Comparison of ENCODE assay signal across 1 cellular context in the genomic region with DNA sequence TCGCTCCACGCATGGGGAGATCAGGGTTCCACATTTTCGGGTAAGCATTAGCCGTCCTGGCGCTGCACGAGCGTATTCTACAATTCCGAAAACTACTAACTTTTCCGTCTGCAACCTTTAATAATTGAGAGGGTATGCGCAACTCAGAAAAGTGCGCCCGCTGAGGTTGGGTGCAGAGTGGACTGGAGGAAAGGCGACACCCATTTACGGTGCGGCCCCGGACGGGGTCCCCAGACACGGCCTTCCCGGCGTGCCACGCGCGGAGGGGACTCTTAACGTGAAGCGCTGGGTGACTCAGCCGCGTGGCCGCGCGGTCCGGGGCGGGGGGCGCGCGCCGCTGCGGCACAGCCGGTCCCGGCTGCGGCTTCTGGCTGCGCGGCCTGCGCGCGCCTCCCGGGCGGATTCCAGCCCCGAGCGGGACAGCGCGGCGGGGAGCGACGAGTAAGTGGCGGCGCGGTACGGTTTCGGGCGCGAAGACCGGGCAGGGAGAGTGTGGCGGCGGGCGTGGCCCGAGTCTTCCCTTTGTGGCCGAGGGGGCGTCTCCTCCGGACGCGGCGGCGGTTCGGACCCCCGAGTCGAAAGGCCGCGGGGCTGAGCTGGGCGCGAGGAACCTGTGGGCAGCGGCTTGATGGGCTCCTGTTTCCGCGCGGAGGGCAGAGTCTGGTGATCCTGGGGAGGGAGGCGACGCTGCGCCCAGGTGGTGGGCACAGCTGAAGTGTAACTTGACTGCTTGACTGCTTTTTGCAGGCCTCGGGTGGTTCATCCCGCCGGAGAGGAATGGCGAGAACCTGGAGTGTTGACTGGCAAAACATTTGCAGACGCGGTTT.
TF ChIP-seq lines count a peak whose summit lies in the region.

A gene (plus strand): TSS at position 330 of the 827 bp plus-strand sequence. CDS start 27,098 bp downstream, outside the sequence.
A gene with protein sequence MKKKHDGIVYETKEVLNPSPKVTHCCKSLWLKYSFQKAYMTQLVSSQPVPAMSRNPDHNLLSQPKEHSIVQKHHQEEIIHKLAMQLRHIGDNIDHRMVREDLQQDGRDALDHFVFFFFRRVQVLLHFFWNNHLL (minus strand): TSS at position 184 of the 827 bp plus-strand sequence. CDS start 16,772 bp downstream, outside the sequence.

TF ChIP-seq in K562, 482 proteins besides CTCF, POLR2A, EP300 and RAD21 (continued from another document and continues in another):
- TF ChIP-seq, protein P1, sequence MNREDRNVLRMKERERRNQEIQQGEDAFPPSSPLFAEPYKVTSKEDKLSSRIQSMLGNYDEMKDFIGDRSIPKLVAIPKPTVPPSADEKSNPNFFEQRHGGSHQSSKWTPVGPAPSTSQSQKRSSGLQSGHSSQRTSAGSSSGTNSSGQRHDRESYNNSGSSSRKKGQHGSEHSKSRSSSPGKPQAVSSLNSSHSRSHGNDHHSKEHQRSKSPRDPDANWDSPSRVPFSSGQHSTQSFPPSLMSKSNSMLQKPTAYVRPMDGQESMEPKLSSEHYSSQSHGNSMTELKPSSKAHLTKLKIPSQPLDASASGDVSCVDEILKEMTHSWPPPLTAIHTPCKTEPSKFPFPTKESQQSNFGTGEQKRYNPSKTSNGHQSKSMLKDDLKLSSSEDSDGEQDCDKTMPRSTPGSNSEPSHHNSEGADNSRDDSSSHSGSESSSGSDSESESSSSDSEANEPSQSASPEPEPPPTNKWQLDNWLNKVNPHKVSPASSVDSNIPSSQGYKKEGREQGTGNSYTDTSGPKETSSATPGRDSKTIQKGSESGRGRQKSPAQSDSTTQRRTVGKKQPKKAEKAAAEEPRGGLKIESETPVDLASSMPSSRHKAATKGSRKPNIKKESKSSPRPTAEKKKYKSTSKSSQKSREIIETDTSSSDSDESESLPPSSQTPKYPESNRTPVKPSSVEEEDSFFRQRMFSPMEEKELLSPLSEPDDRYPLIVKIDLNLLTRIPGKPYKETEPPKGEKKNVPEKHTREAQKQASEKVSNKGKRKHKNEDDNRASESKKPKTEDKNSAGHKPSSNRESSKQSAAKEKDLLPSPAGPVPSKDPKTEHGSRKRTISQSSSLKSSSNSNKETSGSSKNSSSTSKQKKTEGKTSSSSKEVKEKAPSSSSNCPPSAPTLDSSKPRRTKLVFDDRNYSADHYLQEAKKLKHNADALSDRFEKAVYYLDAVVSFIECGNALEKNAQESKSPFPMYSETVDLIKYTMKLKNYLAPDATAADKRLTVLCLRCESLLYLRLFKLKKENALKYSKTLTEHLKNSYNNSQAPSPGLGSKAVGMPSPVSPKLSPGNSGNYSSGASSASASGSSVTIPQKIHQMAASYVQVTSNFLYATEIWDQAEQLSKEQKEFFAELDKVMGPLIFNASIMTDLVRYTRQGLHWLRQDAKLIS (CRISPR knock-in tag; IDR thresholded peaks at IDR 0.05), result peak; percentile 27
- TF ChIP-seq CC2D1A (IDR thresholded peaks at IDR 0.05) (no peak), DMBX1 (CRISPR knock-in tag; IDR thresholded peaks at IDR 0.05; ENCODE audit: borderline replicate concordance) (peak; percentile 87), BCOR (IDR thresholded peaks at IDR 0.05) (peak; percentile 39; the same call in 1 of the 2 replicates), TCF3 (CRISPR knock-in tag; IDR thresholded peaks at IDR 0.05) (no peak), MYBL2 (IDR thresholded peaks at IDR 0.05; ENCODE audit: low read depth) (no peak), MYBL2 (CRISPR knock-in tag; IDR thresholded peaks at IDR 0.05; ENCODE audit: borderline replicate concordance) (no peak), RB1 (IDR thresholded peaks at IDR 0.05; ENCODE audit: low read depth) (peak; percentile 98), CREM (IDR thresholded peaks at IDR 0.05; ENCODE audit: low read depth) (peak; percentile 89), CBX5 (IDR thresholded peaks at IDR 0.05; ENCODE audit: borderline replicate concordance, low read depth) (no peak), MTA3 (IDR thresholded peaks at IDR 0.05; ENCODE audit: borderline replicate concordance) (peak; percentile 96), PCBP2 (IDR thresholded peaks at IDR 0.05; ENCODE audit: low read depth, low read length, poor library complexity, severe bottlenecking) (no peak), IRF2 (CRISPR knock-in tag; IDR thresholded peaks at IDR 0.05) (no peak), ZBTB1 (CRISPR knock-in tag; IDR thresholded peaks at IDR 0.05; ENCODE audit: borderline replicate concordance, low read depth) (peak; percentile 86), ZNF165 (CRISPR knock-in tag; IDR thresholded peaks at IDR 0.05; ENCODE audit: borderline replicate concordance) (no peak), CBX1 (IDR thresholded peaks at IDR 0.05; ENCODE audit: low read depth) (peak; percentile 78), SMAD4 (CRISPR knock-in tag; conservative IDR thresholded peaks at IDR 0.05) (peak; percentile 97)
- TF ChIP-seq, protein P2, sequence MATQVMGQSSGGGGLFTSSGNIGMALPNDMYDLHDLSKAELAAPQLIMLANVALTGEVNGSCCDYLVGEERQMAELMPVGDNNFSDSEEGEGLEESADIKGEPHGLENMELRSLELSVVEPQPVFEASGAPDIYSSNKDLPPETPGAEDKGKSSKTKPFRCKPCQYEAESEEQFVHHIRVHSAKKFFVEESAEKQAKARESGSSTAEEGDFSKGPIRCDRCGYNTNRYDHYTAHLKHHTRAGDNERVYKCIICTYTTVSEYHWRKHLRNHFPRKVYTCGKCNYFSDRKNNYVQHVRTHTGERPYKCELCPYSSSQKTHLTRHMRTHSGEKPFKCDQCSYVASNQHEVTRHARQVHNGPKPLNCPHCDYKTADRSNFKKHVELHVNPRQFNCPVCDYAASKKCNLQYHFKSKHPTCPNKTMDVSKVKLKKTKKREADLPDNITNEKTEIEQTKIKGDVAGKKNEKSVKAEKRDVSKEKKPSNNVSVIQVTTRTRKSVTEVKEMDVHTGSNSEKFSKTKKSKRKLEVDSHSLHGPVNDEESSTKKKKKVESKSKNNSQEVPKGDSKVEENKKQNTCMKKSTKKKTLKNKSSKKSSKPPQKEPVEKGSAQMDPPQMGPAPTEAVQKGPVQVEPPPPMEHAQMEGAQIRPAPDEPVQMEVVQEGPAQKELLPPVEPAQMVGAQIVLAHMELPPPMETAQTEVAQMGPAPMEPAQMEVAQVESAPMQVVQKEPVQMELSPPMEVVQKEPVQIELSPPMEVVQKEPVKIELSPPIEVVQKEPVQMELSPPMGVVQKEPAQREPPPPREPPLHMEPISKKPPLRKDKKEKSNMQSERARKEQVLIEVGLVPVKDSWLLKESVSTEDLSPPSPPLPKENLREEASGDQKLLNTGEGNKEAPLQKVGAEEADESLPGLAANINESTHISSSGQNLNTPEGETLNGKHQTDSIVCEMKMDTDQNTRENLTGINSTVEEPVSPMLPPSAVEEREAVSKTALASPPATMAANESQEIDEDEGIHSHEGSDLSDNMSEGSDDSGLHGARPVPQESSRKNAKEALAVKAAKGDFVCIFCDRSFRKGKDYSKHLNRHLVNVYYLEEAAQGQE (CRISPR knock-in tag; IDR thresholded peaks at IDR 0.05; ENCODE audit: low read depth), result peak; percentile 81; the same call in 1 of the 2 replicates
- TF ChIP-seq, protein P3, sequence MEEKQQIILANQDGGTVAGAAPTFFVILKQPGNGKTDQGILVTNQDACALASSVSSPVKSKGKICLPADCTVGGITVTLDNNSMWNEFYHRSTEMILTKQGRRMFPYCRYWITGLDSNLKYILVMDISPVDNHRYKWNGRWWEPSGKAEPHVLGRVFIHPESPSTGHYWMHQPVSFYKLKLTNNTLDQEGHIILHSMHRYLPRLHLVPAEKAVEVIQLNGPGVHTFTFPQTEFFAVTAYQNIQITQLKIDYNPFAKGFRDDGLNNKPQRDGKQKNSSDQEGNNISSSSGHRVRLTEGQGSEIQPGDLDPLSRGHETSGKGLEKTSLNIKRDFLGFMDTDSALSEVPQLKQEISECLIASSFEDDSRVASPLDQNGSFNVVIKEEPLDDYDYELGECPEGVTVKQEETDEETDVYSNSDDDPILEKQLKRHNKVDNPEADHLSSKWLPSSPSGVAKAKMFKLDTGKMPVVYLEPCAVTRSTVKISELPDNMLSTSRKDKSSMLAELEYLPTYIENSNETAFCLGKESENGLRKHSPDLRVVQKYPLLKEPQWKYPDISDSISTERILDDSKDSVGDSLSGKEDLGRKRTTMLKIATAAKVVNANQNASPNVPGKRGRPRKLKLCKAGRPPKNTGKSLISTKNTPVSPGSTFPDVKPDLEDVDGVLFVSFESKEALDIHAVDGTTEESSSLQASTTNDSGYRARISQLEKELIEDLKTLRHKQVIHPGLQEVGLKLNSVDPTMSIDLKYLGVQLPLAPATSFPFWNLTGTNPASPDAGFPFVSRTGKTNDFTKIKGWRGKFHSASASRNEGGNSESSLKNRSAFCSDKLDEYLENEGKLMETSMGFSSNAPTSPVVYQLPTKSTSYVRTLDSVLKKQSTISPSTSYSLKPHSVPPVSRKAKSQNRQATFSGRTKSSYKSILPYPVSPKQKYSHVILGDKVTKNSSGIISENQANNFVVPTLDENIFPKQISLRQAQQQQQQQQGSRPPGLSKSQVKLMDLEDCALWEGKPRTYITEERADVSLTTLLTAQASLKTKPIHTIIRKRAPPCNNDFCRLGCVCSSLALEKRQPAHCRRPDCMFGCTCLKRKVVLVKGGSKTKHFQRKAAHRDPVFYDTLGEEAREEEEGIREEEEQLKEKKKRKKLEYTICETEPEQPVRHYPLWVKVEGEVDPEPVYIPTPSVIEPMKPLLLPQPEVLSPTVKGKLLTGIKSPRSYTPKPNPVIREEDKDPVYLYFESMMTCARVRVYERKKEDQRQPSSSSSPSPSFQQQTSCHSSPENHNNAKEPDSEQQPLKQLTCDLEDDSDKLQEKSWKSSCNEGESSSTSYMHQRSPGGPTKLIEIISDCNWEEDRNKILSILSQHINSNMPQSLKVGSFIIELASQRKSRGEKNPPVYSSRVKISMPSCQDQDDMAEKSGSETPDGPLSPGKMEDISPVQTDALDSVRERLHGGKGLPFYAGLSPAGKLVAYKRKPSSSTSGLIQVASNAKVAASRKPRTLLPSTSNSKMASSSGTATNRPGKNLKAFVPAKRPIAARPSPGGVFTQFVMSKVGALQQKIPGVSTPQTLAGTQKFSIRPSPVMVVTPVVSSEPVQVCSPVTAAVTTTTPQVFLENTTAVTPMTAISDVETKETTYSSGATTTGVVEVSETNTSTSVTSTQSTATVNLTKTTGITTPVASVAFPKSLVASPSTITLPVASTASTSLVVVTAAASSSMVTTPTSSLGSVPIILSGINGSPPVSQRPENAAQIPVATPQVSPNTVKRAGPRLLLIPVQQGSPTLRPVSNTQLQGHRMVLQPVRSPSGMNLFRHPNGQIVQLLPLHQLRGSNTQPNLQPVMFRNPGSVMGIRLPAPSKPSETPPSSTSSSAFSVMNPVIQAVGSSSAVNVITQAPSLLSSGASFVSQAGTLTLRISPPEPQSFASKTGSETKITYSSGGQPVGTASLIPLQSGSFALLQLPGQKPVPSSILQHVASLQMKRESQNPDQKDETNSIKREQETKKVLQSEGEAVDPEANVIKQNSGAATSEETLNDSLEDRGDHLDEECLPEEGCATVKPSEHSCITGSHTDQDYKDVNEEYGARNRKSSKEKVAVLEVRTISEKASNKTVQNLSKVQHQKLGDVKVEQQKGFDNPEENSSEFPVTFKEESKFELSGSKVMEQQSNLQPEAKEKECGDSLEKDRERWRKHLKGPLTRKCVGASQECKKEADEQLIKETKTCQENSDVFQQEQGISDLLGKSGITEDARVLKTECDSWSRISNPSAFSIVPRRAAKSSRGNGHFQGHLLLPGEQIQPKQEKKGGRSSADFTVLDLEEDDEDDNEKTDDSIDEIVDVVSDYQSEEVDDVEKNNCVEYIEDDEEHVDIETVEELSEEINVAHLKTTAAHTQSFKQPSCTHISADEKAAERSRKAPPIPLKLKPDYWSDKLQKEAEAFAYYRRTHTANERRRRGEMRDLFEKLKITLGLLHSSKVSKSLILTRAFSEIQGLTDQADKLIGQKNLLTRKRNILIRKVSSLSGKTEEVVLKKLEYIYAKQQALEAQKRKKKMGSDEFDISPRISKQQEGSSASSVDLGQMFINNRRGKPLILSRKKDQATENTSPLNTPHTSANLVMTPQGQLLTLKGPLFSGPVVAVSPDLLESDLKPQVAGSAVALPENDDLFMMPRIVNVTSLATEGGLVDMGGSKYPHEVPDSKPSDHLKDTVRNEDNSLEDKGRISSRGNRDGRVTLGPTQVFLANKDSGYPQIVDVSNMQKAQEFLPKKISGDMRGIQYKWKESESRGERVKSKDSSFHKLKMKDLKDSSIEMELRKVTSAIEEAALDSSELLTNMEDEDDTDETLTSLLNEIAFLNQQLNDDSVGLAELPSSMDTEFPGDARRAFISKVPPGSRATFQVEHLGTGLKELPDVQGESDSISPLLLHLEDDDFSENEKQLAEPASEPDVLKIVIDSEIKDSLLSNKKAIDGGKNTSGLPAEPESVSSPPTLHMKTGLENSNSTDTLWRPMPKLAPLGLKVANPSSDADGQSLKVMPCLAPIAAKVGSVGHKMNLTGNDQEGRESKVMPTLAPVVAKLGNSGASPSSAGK (IDR thresholded peaks at IDR 0.05), result peak; percentile 75
- TF ChIP-seq, protein P4, sequence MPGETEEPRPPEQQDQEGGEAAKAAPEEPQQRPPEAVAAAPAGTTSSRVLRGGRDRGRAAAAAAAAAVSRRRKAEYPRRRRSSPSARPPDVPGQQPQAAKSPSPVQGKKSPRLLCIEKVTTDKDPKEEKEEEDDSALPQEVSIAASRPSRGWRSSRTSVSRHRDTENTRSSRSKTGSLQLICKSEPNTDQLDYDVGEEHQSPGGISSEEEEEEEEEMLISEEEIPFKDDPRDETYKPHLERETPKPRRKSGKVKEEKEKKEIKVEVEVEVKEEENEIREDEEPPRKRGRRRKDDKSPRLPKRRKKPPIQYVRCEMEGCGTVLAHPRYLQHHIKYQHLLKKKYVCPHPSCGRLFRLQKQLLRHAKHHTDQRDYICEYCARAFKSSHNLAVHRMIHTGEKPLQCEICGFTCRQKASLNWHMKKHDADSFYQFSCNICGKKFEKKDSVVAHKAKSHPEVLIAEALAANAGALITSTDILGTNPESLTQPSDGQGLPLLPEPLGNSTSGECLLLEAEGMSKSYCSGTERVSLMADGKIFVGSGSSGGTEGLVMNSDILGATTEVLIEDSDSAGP (CRISPR knock-in tag; IDR thresholded peaks at IDR 0.05), result no peak
- TF ChIP-seq, protein P5, sequence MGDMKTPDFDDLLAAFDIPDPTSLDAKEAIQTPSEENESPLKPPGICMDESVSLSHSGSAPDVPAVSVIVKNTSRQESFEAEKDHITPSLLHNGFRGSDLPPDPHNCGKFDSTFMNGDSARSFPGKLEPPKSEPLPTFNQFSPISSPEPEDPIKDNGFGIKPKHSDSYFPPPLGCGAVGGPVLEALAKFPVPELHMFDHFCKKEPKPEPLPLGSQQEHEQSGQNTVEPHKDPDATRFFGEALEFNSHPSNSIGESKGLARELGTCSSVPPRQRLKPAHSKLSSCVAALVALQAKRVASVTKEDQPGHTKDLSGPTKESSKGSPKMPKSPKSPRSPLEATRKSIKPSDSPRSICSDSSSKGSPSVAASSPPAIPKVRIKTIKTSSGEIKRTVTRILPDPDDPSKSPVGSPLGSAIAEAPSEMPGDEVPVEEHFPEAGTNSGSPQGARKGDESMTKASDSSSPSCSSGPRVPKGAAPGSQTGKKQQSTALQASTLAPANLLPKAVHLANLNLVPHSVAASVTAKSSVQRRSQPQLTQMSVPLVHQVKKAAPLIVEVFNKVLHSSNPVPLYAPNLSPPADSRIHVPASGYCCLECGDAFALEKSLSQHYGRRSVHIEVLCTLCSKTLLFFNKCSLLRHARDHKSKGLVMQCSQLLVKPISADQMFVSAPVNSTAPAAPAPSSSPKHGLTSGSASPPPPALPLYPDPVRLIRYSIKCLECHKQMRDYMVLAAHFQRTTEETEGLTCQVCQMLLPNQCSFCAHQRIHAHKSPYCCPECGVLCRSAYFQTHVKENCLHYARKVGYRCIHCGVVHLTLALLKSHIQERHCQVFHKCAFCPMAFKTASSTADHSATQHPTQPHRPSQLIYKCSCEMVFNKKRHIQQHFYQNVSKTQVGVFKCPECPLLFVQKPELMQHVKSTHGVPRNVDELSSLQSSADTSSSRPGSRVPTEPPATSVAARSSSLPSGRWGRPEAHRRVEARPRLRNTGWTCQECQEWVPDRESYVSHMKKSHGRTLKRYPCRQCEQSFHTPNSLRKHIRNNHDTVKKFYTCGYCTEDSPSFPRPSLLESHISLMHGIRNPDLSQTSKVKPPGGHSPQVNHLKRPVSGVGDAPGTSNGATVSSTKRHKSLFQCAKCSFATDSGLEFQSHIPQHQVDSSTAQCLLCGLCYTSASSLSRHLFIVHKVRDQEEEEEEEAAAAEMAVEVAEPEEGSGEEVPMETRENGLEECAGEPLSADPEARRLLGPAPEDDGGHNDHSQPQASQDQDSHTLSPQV (IDR thresholded peaks at IDR 0.05), result peak; percentile 92
